In the genomic region with DNA sequence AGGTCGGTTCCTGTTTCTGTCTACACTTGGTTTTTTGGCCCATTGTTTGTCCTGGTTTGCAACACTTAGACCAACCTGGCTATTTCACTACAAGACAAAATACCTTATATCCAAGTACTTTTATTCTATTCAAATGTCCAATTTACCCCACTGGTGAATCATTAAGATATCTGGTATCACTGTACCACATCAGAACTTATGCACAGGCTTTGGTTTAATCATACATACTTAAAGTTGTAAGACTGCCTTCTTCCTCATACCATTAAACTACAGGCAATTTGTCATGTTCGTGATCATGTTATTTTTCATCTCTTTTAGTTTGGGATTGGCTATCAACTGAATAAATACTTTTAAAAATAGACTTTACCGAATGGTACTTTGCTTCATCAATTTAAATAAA, we compare ENCODE assay signal across 24 cellular contexts. TPM values are rescaled to one million over a fixed set of nuclear protein-coding genes. Genes with fewer than 3 reads are reported as not detected.
DNase-seq lines count a peak whose midpoint lies in the region; ATAC-seq and TF ChIP-seq lines count a peak whose summit lies in the region.
"Had no signal": no experiment of that assay in that cellular context is flagged by ENCODE, and none has a peak within 500 bp of the region (broad histone marks: within the 10 kb centered on the region; RNA-seq: fewer than 3 reads in every experiment).

No MANE protein-coding gene starts in this region.

- no peaks in the 10 kb centered on the region for H3K9me3 ChIP-seq in RWPE2 (ENCODE audit: severe bottlenecking)
- H3K9me3 ChIP-seq: A549; BE2C; BLaER1 treated with 17β-estradiol and CSF1 and Interleukin-3, amounts not matched to agents 10 nM and 100 nM had no signal

- peaks cover 20% of the 10 kb centered on the region for H3K4me1 Mint-ChIP-seq in WTC11
- H3K4me1 Mint-ChIP-seq: CD14-positive monocyte; CD8-positive, alpha-beta memory T cell had no signal

- DNase-seq in HPDE6-E6E7 (ENCODE audit: extremely low spot score): peak; percentile 19
- DNase-seq in RWPE2 (ENCODE audit: low spot score): no peak
- DNase-seq in epithelial cell of prostate (ENCODE audit: low read depth, low spot score): peak; percentile 33
- DNase-seq in kidney tubule cell (ENCODE audit: low spot score): peak; percentile 6
- DNase-seq in superior temporal gyrus (ENCODE audit: extremely low spot score): no peak
- DNase-seq in NCI-H146 treated with DMSO at 0.1 percent for 48 hours (lab: John Stamatoyannopoulos, UW; ENCODE audit: unreplicated experiment): no peak
- DNase-seq in WTC11 (ENCODE audit: low spot score): no peak
- DNase-seq: 8988T; ACHN; AML-193; BE2C; CD4-positive, alpha-beta T cell; CD8-positive, alpha-beta memory T cell; DMS79; EL; GDM1; H9 had no signal

- H3K27me3 ChIP-seq in RWPE2 (ENCODE audit: insufficient read depth, poor library complexity, severe bottlenecking): no peaks in the 10 kb centered on the region
- H3K27me3 ChIP-seq: BE2C; BLaER1 treated with 17β-estradiol and CSF1 and Interleukin-3, amounts not matched to agents 10 nM and 100 nM had no signal

- ATAC-seq in RWPE2 (ENCODE audit: low read depth): no peak
- ATAC-seq in WTC11: no peak
- ATAC-seq: A549, GM12878, GM23338, HCT116 had no signal

- no peaks in the 10 kb centered on the region for H3K9me3 Mint-ChIP-seq in WTC11
- H3K9me3 Mint-ChIP-seq: CD14-positive monocyte; CD4-positive, alpha-beta T cell; GM23338; H9 had no signal

- POLR2A ChIA-PET in WTC11 (lab: Charles Lee): no interaction called here

- H3K4me1 ChIP-seq in RWPE2 (ENCODE audit: insufficient read depth, poor library complexity, severe bottlenecking): peaks cover 16% of the 10 kb centered on the region
- H3K4me1 ChIP-seq: A549, BE2C had no signal

- no peaks in the 10 kb centered on the region for H3K36me3 ChIP-seq in RWPE2 (ENCODE audit: low read depth)
- H3K36me3 ChIP-seq: BE2C; BLaER1 treated with 17β-estradiol and CSF1 and Interleukin-3, amounts not matched to agents 10 nM and 100 nM had no signal

- no peaks in the 10 kb centered on the region for H3K36me3 Mint-ChIP-seq in WTC11
- H3K36me3 Mint-ChIP-seq: CD14-positive monocyte; CD8-positive, alpha-beta memory T cell had no signal

- TF ChIP-seq CTCF in RWPE2 (IDR thresholded peaks at IDR 0.05; ENCODE audit: poor library complexity, severe bottlenecking) (no peak), WTC11 (IDR thresholded peaks at IDR 0.05) (no peak)

- H3K4me3 Mint-ChIP-seq in WTC11: no peak overlapping the region
- H3K4me3 Mint-ChIP-seq: CD14-positive monocyte; CD4-positive, alpha-beta T cell; CD8-positive, alpha-beta memory T cell; GM23338; H9 had no signal

- H3K27ac ChIP-seq in RWPE2 (ENCODE audit: poor library complexity, severe bottlenecking) (peak overlapping the region; percentile 67), epithelial cell of prostate (peak overlapping the region; percentile 71)
- H3K27ac ChIP-seq: A549; BLaER1 treated with 17β-estradiol and CSF1 and Interleukin-3, amounts not matched to agents 10 nM and 100 nM had no signal

- H3K27me3 Mint-ChIP-seq in WTC11 (ENCODE audit: low read depth): no peaks in the 10 kb centered on the region
- H3K27me3 Mint-ChIP-seq: CD4-positive, alpha-beta T cell had no signal

- H3K27ac Mint-ChIP-seq in WTC11: no peak overlapping the region
- H3K27ac Mint-ChIP-seq: CD14-positive monocyte; CD4-positive, alpha-beta T cell; CD8-positive, alpha-beta memory T cell; GM23338; H9 had no signal

- no peak overlapping the region for H3K4me3 ChIP-seq in RWPE2 (ENCODE audit: severe bottlenecking)
- H3K4me3 ChIP-seq: A549; BLaER1 treated with 17β-estradiol and CSF1 and Interleukin-3, amounts not matched to agents 10 nM and 100 nM; GM12878; GM23338 had no signal

- CTCF ChIA-PET in WTC11 (lab: Charles Lee): no interaction called here

TF ChIP-seq in WTC11, 78 proteins besides CTCF, POLR2A, EP300 and RAD21:
- TF ChIP-seq FOXP4 (CRISPR knock-in tag; IDR thresholded peaks at IDR 0.05): no peak
- no peak for TF ChIP-seq ETV6 (CRISPR knock-in tag; IDR thresholded peaks at IDR 0.05)
- TF ChIP-seq ATF1 (CRISPR knock-in tag; IDR thresholded peaks at IDR 0.05): no peak
TF ChIP-seq in WTC11: peak in this region for 0.

RNA-seq across cellular contexts. Expression of gene ATOH1, which starts 53.0 kb away (rescaled TPM):
- 0.60 to 0.62 TPM (median 0.61 TPM) in 3 replicates for total RNA-seq in WTC11 (2021)
- total RNA-seq: CD4-positive, alpha-beta T cell; CD8-positive, alpha-beta memory T cell; GM12878; H4; H9 had no signal

Comparison
In these comparisons a context has a peak if more than half of its experiments do, and no peak if none do; other contexts are left out.
1. DNase-seq: peak in HPDE6-E6E7 (single experiment), epithelial cell of prostate (single experiment) and kidney tubule cell (single experiment); none in RWPE2 (single experiment), superior temporal gyrus (single experiment), NCI-H146 treated with DMSO at 0.1 percent for 48 hours (single experiment) and WTC11 (single experiment).